In the genomic region with DNA sequence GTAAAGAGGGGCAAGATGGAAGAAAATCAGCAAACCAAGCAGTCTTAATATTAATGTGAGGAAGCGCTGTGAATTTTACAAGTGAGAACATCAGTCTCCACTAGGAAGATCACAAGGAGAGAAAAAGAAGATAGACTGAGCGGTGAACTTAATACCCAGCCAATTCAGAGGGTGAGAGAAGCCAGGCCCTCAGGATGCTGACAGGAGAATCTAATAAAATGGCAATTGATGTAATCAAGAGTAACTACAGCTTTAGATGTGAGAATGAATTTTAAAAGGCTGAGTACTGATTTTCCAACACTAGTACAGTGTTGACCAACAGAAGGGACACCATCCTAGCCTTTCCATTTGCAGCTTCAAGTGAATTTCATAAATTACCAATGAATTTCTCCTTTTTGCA, we compare ENCODE assay signal across 6 cellular contexts. TPM values are rescaled to one million over a fixed set of nuclear protein-coding genes. Genes with fewer than 3 reads are reported as not detected.
"Had no signal": no experiment of that assay in that cellular context is flagged by ENCODE, and none has a peak within 500 bp of the region (broad histone marks: within the 10 kb centered on the region; RNA-seq: fewer than 3 reads in every experiment).

No MANE protein-coding gene starts in this region.

- ATAC-seq: HepG2, K562 had no signal

- DNase-seq: IMR-90 had no signal

- H3K27ac ChIP-seq: HL-60 had no signal

- H3K4me3 ChIP-seq: K562 had no signal

RNA-seq across cellular contexts. Expression of a gene that starts 35.7 kb away (rescaled TPM):
- total RNA-seq: HepG2, HT-29, IMR-90, K562 had no signal
- polyA plus RNA-seq: HepG2, IgD-negative memory B cell, IMR-90, K562 had no signal
